In the genomic region with DNA sequence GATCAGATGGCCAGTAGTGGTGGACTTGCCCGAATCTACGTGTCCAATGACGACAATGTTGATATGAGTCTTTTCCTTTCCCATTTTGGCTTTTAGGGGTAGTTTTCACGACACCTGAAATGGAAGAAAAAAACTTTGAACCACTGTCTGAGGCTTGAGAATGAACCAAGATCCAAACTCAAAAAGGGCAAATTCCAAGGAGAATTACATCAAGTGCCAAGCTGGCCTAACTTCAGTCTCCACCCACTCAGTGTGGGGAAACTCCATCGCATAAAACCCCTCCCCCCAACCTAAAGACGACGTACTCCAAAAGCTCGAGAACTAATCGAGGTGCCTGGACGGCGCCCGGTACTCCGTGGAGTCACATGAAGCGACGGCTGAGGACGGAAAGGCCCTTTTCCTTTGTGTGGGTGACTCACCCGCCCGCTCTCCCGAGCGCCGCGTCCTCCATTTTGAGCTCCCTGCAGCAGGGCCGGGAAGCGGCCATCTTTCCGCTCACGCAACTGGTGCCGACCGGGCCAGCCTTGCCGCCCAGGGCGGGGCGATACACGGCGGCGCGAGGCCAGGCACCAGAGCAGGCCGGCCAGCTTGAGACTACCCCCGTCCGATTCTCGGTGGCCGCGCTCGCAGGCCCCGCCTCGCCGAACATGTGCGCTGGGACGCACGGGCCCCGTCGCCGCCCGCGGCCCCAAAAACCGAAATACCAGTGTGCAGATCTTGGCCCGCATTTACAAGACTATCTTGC, we compare ENCODE assay signal across 8 cellular contexts. TPM values are rescaled to one million over a fixed set of nuclear protein-coding genes. Genes with fewer than 3 reads are reported as not detected.
DNase-seq lines count a peak whose midpoint lies in the region; ATAC-seq and TF ChIP-seq lines count a peak whose summit lies in the region.

No MANE protein-coding gene starts in this region.

- peaks cover 32% of the 10 kb centered on the region for H3K4me1 Mint-ChIP-seq in endothelial cell (ENCODE audit: unreplicated experiment)

- no peak for ATAC-seq in GM21576 (IDR thresholded peaks at IDR 0.05; ENCODE audit: unreplicated experiment)

- H3K9me3 Mint-ChIP-seq in endothelial cell (ENCODE audit: unreplicated experiment) = peaks cover 4% of the 10 kb centered on the region

- peak overlapping the region; percentile 99 for H3K27ac Mint-ChIP-seq in endothelial cell (ENCODE audit: unreplicated experiment)

- DNase-seq in BE2C = peak; percentile 68
- DNase-seq in GOT3 (lab: John Stamatoyannopoulos, UW) = peak; percentile 78
- DNase-seq in NOMO-1 treated with dmso at 0.1 percent for 144 hours (lab: John Stamatoyannopoulos, UW; ENCODE audit: unreplicated experiment) = peak; percentile 51
- DNase-seq in activated CD8-positive, alpha-beta memory T cell treated with anti-CD3 and anti-CD28 coated beads, Interleukin-2, amount 50 U/mL, for 48 hours = peak; percentile 94
- DNase-seq in endothelial cell (ENCODE audit: low spot score) = peak; percentile 70
- DNase-seq in midbrain (lab: John Stamatoyannopoulos, UW) = peak; percentile 52
- peak; percentile 68 for DNase-seq in stimulated activated CD8-positive, alpha-beta memory T cell treated with anti-CD3 and anti-CD28 coated beads, Interleukin-15, amount 100 ng/mL, for 24 hours (ENCODE audit: low read depth)

- peak overlapping the region; percentile 98 for H3K4me3 Mint-ChIP-seq in endothelial cell (ENCODE audit: unreplicated experiment)

- H3K27me3 Mint-ChIP-seq in endothelial cell (ENCODE audit: unreplicated experiment) = peaks cover 29% of the 10 kb centered on the region

- peak overlapping the region; percentile 99 for H3K4me3 ChIP-seq in BE2C (ENCODE audit: low read depth, low read length)

- peaks cover 56% of the 10 kb centered on the region for H3K36me3 ChIP-seq in BE2C

- H3K9me3 ChIP-seq in BE2C = no peaks in the 10 kb centered on the region

- no peak for TF ChIP-seq CTCF in BE2C (IDR thresholded peaks at IDR 0.05; ENCODE audit: low read depth, low read length)
- no peak for TF ChIP-seq CTCF in endothelial cell (IDR thresholded peaks at IDR 0.05; ENCODE audit: unreplicated experiment)

- peaks cover 4% of the 10 kb centered on the region for H3K4me1 ChIP-seq in BE2C

- H3K27me3 ChIP-seq in BE2C = peaks cover 6% of the 10 kb centered on the region; the same call in 1 of the 2 replicates

- peaks cover 50% of the 10 kb centered on the region for H3K36me3 Mint-ChIP-seq in endothelial cell (ENCODE audit: low read depth, unreplicated experiment)

RNA-seq across cellular contexts. Expression of gene EEF1A1, which starts 0.7 kb away (rescaled TPM):
- 4,146 TPM for polyA plus RNA-seq in BE2C (2012; ENCODE audit: insufficient read depth, insufficient read length, low read depth)
- 13,000 TPM for total RNA-seq in endothelial cell (ENCODE audit: unreplicated experiment)

RNA-seq across cellular contexts. Expression of gene MTO1, which starts 58.6 kb away (rescaled TPM):
- 20.0 TPM for polyA plus RNA-seq in BE2C (2012; ENCODE audit: insufficient read depth, insufficient read length, low read depth)
- 23.8 TPM for total RNA-seq in endothelial cell (ENCODE audit: unreplicated experiment)
